19 cellular contexts compared by ENCODE assay signal in the genomic region with DNA sequence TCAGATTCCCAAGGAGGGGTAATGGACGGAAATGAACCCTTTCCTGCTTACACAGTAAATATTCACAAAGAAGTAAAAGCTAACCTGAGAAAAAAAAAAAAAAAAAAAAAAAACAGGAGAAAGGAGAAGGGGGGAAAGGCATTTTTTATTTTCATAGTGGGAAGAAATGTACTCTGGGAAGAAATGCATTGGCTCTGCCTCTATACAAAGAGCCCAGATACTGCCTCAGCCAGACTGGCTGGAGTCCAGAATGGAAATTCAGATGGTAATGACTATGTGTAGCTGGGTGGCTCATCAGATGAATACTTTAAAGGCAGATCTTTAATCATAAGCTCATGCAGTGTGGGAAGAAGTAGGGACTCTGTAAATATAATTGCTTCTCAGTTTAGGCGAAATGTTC.
DNase-seq lines count a peak whose midpoint lies in the region; ATAC-seq and TF ChIP-seq lines count a peak whose summit lies in the region.
"Had no signal": no experiment of that assay in that cellular context is flagged by ENCODE, and none has a peak within 500 bp of the region (broad histone marks: within the 10 kb centered on the region; RNA-seq: fewer than 3 reads in every experiment).

No MANE protein-coding gene starts in this region.

- peaks cover 65% of the 10 kb centered on the region for H3K4me1 Mint-ChIP-seq in chondrocyte (ENCODE audit: low read depth)
- H3K4me1 Mint-ChIP-seq: stimulated activated effector memory CD8-positive, alpha-beta T cell treated with anti-CD3 and anti-CD28 coated beads, Interleukin-12 subunit alpha, Interleukin-12 subunit beta, amount 100 ng/mL, for 72 hours had no signal

- no peaks in the 10 kb centered on the region for H4K20me1 ChIP-seq in PC-9 (ENCODE audit: insufficient read depth)

- H3K36me3 Mint-ChIP-seq in chondrocyte (ENCODE audit: low read depth): no peaks in the 10 kb centered on the region
- H3K36me3 Mint-ChIP-seq: activated naive CD4-positive, alpha-beta T cell treated with anti-CD3 and anti-CD28 coated beads, Interleukin-2, amount 50 U/mL, for 72 hours; stimulated activated effector memory CD8-positive, alpha-beta T cell treated with anti-CD3 and anti-CD28 coated beads, Interleukin-12 subunit alpha, Interleukin-12 subunit beta, amount 100 ng/mL, for 72 hours had no signal

- POLR2A ChIA-PET in PC-9 (lab: Charles Lee; ENCODE audit: unreplicated experiment): no interaction called here

- in situ Hi-C loops in astrocyte of the spinal cord (cut with HindIII; ENCODE audit: low sequenced_read_pairs): no loop called here

- no peaks in the 10 kb centered on the region for H3K27me3 Mint-ChIP-seq in chondrocyte (ENCODE audit: low read depth)

- BruUV-seq in PC-9 (replicated peaks; lab: Mats Ljungman, UMichigan): no TSS peak

- H3K36me3 ChIP-seq in PC-9 (ENCODE audit: low read depth) (no peaks in the 10 kb centered on the region), mucosa of descending colon (ENCODE audit: low read depth) (no peaks in the 10 kb centered on the region)
- H3K36me3 ChIP-seq: upper lobe of right lung had no signal

- TF ChIP-seq CTCF in astrocyte of the spinal cord (IDR thresholded peaks at IDR 0.05; ENCODE audit: low read depth, low read length): no peak
- no peak for TF ChIP-seq CTCF in chondrocyte (IDR thresholded peaks at IDR 0.05)
- no peak for TF ChIP-seq CTCF in PC-9 (conservative IDR thresholded peaks at IDR 0.05)
- TF ChIP-seq CTCF in mucosa of descending colon (IDR thresholded peaks at IDR 0.05): no peak

- H3K4me2 ChIP-seq in PC-9: no peak overlapping the region

- no peaks in the 10 kb centered on the region for H3K4me1 ChIP-seq in PC-9 (replicated peaks; ENCODE audit: insufficient read depth)
- no peaks in the 10 kb centered on the region for H3K4me1 ChIP-seq in mucosa of descending colon (ENCODE audit: low read depth)

- H2AFZ ChIP-seq in PC-9: no peak overlapping the region

- no peak overlapping the region for H3K4me3 ChIP-seq in astrocyte of the spinal cord (ENCODE audit: low read depth, low read length)
- no peak overlapping the region for H3K4me3 ChIP-seq in PC-9
- no peak overlapping the region for H3K4me3 ChIP-seq in mucosa of descending colon
- H3K4me3 ChIP-seq: upper lobe of right lung had no signal

- H3K79me2 ChIP-seq in PC-9 (ENCODE audit: low read depth): no peaks in the 10 kb centered on the region

- H3K4me3 Mint-ChIP-seq in chondrocyte (ENCODE audit: unreplicated experiment): no peak overlapping the region
- H3K4me3 Mint-ChIP-seq: dendritic cell treated with granulocyte-macrophage colony-stimulating factor and Interleukin-4, amounts not matched to agents 40 ng/mL and 50 ng/mL, for 4 days; stimulated activated effector memory CD8-positive, alpha-beta T cell treated with anti-CD3 and anti-CD28 coated beads, Interleukin-12 subunit alpha, Interleukin-12 subunit beta, amount 100 ng/mL, for 72 hours had no signal

- H3K27ac ChIP-seq in PC-9: no peak overlapping the region
- H3K27ac ChIP-seq: foreskin keratinocyte, upper lobe of right lung had no signal

- no peaks in the 10 kb centered on the region for H3K27me3 ChIP-seq in PC-9 (ENCODE audit: insufficient read depth, low read depth)
- H3K27me3 ChIP-seq: foreskin keratinocyte, upper lobe of right lung had no signal

- CTCF ChIA-PET in PC-9 (lab: Charles Lee): no interaction called here

- peak; percentile 59 for DNase-seq in Daoy (ENCODE audit: low read depth)
- DNase-seq in NCI-H1105 treated with DMSO at 0.1 percent for 48 hours (lab: John Stamatoyannopoulos, UW): peak; percentile 47
- DNase-seq in astrocyte of the spinal cord (ENCODE audit: low read depth, low spot score): peak; percentile 75
- DNase-seq in kidney tubule cell (ENCODE audit: low spot score): peak; percentile 65
- DNase-seq in chondrocyte (ENCODE audit: low spot score): no peak
- DNase-seq in stimulated activated CD4-positive, alpha-beta T cell treated with anti-CD3 and anti-CD28 coated beads, Interleukin-4, amount 100 ng/mL, for 1 hour: no peak
- DNase-seq in PC-9: no peak
- DNase-seq in mucosa of descending colon: no peak
- DNase-seq: activated CD4-positive, CD25-positive, alpha-beta regulatory T cell treated with anti-CD3 and anti-CD28 coated beads, Interleukin-2, amount 50 U/mL, for 72 hours; activated CD8-positive, alpha-beta memory T cell treated with anti-CD3 and anti-CD28 coated beads, Interleukin-2, amount 50 U/mL, for 48 hours; MV-4-11; NCI-H526 treated with DMSO at 0.1 percent for 48 hours; RPMI8226; upper lobe of right lung had no signal

- no peaks in the 10 kb centered on the region for H3K9me3 Mint-ChIP-seq in chondrocyte (ENCODE audit: low read depth)
- H3K9me3 Mint-ChIP-seq: dendritic cell treated with granulocyte-macrophage colony-stimulating factor and Interleukin-4, amounts not matched to agents 40 ng/mL and 50 ng/mL, for 4 days had no signal

- intact Hi-C loops in PC-9 (cut with micrococcal nuclease; ENCODE audit: unreplicated experiment) (no loop called here), mucosa of descending colon (cut with DNase I, micrococcal nuclease) (no loop called here)

- no peak overlapping the region for H3K27ac Mint-ChIP-seq in chondrocyte (ENCODE audit: unreplicated experiment)
- H3K27ac Mint-ChIP-seq: activated naive CD4-positive, alpha-beta T cell treated with anti-CD3 and anti-CD28 coated beads, Interleukin-2, amount 50 U/mL, for 72 hours; dendritic cell treated with granulocyte-macrophage colony-stimulating factor and Interleukin-4, amounts not matched to agents 40 ng/mL and 50 ng/mL, for 4 days; stimulated activated effector memory CD8-positive, alpha-beta T cell treated with anti-CD3 and anti-CD28 coated beads, Interleukin-12 subunit alpha, Interleukin-12 subunit beta, amount 100 ng/mL, for 72 hours had no signal

- H3K9me3 ChIP-seq in PC-9 (ENCODE audit: insufficient read depth, low read depth): no peaks in the 10 kb centered on the region
- H3K9me3 ChIP-seq in mucosa of descending colon: no peaks in the 10 kb centered on the region
- H3K9me3 ChIP-seq: upper lobe of right lung had no signal

- no peak for ATAC-seq in mucosa of descending colon
- ATAC-seq: activated naive CD4-positive, alpha-beta T cell treated with anti-CD3 and anti-CD28 coated beads, Interleukin-2, amount 50 U/mL, for 72 hours; foreskin keratinocyte; sciatic nerve; stimulated activated effector memory CD8-positive, alpha-beta T cell treated with anti-CD3 and anti-CD28 coated beads, Interleukin-12 subunit alpha, Interleukin-12 subunit beta, amount 100 ng/mL, for 72 hours; upper lobe of right lung had no signal

- H3K9me2 ChIP-seq in PC-9 (ENCODE audit: insufficient read depth): no peaks in the 10 kb centered on the region

- H3F3A ChIP-seq in PC-9 (ENCODE audit: insufficient read depth, low read depth): no peaks in the 10 kb centered on the region

Comparison
In these comparisons a context has a peak if more than half of its experiments do, and no peak if none do; other contexts are left out.
1. DNase-seq: peak in Daoy (single experiment), NCI-H1105 treated with DMSO at 0.1 percent for 48 hours (single experiment), astrocyte of the spinal cord (single experiment) and kidney tubule cell (single experiment); none in chondrocyte (single experiment), stimulated activated CD4-positive, alpha-beta T cell treated with anti-CD3 and anti-CD28 coated beads, Interleukin-4, amount 100 ng/mL, for 1 hour (single experiment), PC-9 (0 of 2) and mucosa of descending colon (0 of 3).